ENCODE assay signal across 8 cellular contexts in genomic region chr13:30525212-30525611, GRCh38. TPM values are rescaled to one million over a fixed set of nuclear protein-coding genes. Genes with fewer than 3 reads are reported as not detected.
DNase-seq lines count a peak whose midpoint lies in the region; ATAC-seq, FAIRE-seq and TF ChIP-seq lines count a peak whose summit lies in the region.
"Not testable (repeated sequence)": the region's sequence is repeated elsewhere in the genome, so short reads cannot be mapped to it uniquely, and the experiment has no call there.

No MANE protein-coding gene starts in this region.

- not testable (repeated sequence) for H3K4me2 ChIP-seq in DND-41 (ENCODE audit: insufficient read depth, low read length); K562 (ENCODE audit: insufficient read depth, low read length)

- not testable (repeated sequence) for H3K4me1 ChIP-seq in CD4-positive, CD25-positive, alpha-beta regulatory T cell (ENCODE audit: control insufficient read depth, insufficient read depth, low read length, poor library complexity, severe bottlenecking); K562 (replicated peaks in 1 of 2; ENCODE audit: control insufficient read depth in 2 of 2, insufficient read depth in 2 of 2, low read length in 2 of 2); kidney (ENCODE audit: control insufficient read depth in 1 of 2, insufficient read depth in 1 of 2, low read depth in 1 of 2, low read length in 2 of 2)
- peaks cover 12% of the 10 kb centered on the region for H3K4me1 ChIP-seq in DND-41 (ENCODE audit: insufficient read depth, low read length)

- WGBS in K562 (ENCODE audit: insufficient coverage, low coverage, missing lambda C conversion rate) = 0% methylated on average over 1 of the region's 1 CpG

- not testable (repeated sequence) for H3K27me3 Mint-ChIP-seq in CD4-positive, CD25-positive, alpha-beta regulatory T cell; activated CD4-positive, alpha-beta T cell treated with anti-CD3 and anti-CD28 coated beads, Interleukin-2, amount 10 ng/mL, durations not matched to agents 24 days and 14 days

- not testable (repeated sequence) for H3K9ac ChIP-seq in DND-41 (ENCODE audit: low read depth, low read length); K562 (ENCODE audit: insufficient read depth in 1 of 2, low read depth in 2 of 2, low read length in 2 of 2); kidney (ENCODE audit: low read length in 2 of 2)

- not testable (repeated sequence) for TF ChIP-seq EP300 in K562 (IDR thresholded peaks at IDR 0.05; ENCODE audit: low read length)

- H3K9me1 ChIP-seq in K562 (ENCODE audit: control insufficient read depth, insufficient read depth, low read length) = not testable (repeated sequence)

- not testable (repeated sequence) for H3K27me3 ChIP-seq in CD4-positive, CD25-positive, alpha-beta regulatory T cell (ENCODE audit: control insufficient read depth, insufficient read depth, low read length); DND-41 (ENCODE audit: insufficient read depth, low read length, poor library complexity)
- peaks cover 4 to 16% of the 10 kb centered on the region in 2 experiments; a peak in 4 of 5 replicates for H3K27me3 ChIP-seq in K562 (ENCODE audit: control insufficient read depth in 2 of 2, insufficient read depth in 2 of 2, low read length in 2 of 2)

- H3K4me3 ChIP-seq in CD4-positive, CD25-positive, alpha-beta regulatory T cell (ENCODE audit: low read depth, low read length); DND-41 (ENCODE audit: low read depth in 1 of 2, low read length in 2 of 2); K562; kidney (ENCODE audit: low read length in 2 of 2): not testable (repeated sequence)

- H3K27ac ChIP-seq in CD4-positive, CD25-positive, alpha-beta regulatory T cell (ENCODE audit: insufficient read depth, low read length, poor library complexity, severe bottlenecking); DND-41 (ENCODE audit: low read length); K562 (ENCODE audit: extremely low read depth, low read depth, low read length); kidney (ENCODE audit: low read depth in 2 of 2, low read length in 2 of 2): not testable (repeated sequence)

- POLR2A ChIA-PET in K562 (lab: Yijun Ruan, JAX) = not testable (repeated sequence)

- not testable (repeated sequence) for H3K79me2 ChIP-seq in DND-41 (ENCODE audit: insufficient read depth, low read length); K562 (ENCODE audit: control insufficient read depth, insufficient read depth, low read length)

- peaks cover 0 to 11% (median 6%) of the 10 kb centered on the region in 4 donors for H3K4me1 Mint-ChIP-seq in CD4-positive, CD25-positive, alpha-beta regulatory T cell
- H3K4me1 Mint-ChIP-seq in activated CD4-positive, alpha-beta T cell treated with anti-CD3 and anti-CD28 coated beads, Interleukin-2, amount 10 ng/mL, durations not matched to agents 24 days and 14 days = not testable (repeated sequence)

- not testable (repeated sequence) for TF ChIP-seq RAD21 in K562 (CRISPR knock-in tag; conservative IDR thresholded peaks at IDR 0.05 in 1 of 2, IDR thresholded peaks at IDR 0.05 in 1 of 2)

- DNase-seq in CD4-positive, CD25-positive, alpha-beta regulatory T cell = peak in 2 of 3 donors; percentile 17 to 40
- peak; percentile 45 for DNase-seq in DND-41
- DNase-seq in NCI-H82 treated with DMSO at 0.1 percent for 48 hours (lab: John Stamatoyannopoulos, UW; ENCODE audit: unreplicated experiment) = peak; percentile 44
- DNase-seq in activated CD4-positive, alpha-beta T cell treated with anti-CD3 and anti-CD28 coated beads, Interleukin-2, amount 10 ng/mL, durations not matched to agents 24 days and 14 days = peak; percentile 67
- DNase-seq in activated gamma-delta T cell treated with Interleukin-2 at 50 U/mL for 16 hours = peak; percentile 6
- DNase-seq in K562 (ENCODE audit: extremely low read depth in 1 of 4, low spot score in 3 of 4); kidney: not testable (repeated sequence)
- DNase-seq in stimulated activated naive CD4-positive, alpha-beta T cell (lab: John Stamatoyannopoulos, UW) = peak in 4 of 6 experiments; percentile 1 to 75 (median 53)

- not testable (repeated sequence) for BruUV-seq in K562 (replicated peaks; lab: Mats Ljungman, UMichigan)

- not testable (repeated sequence) for H3K9me3 Mint-ChIP-seq in CD4-positive, CD25-positive, alpha-beta regulatory T cell; activated CD4-positive, alpha-beta T cell treated with anti-CD3 and anti-CD28 coated beads, Interleukin-2, amount 10 ng/mL, durations not matched to agents 24 days and 14 days

- not testable (repeated sequence) for TF ChIP-seq CTCF in DND-41 (IDR thresholded peaks at IDR 0.05; ENCODE audit: borderline replicate concordance, extremely low read depth, low read length, poor library complexity, severe bottlenecking); K562 (IDR thresholded peaks at IDR 0.05 in 2 of 3, conservative IDR thresholded peaks at IDR 0.05 in 1 of 3; ENCODE audit: insufficient read depth in 2 of 3, low read depth in 1 of 3, low read length in 3 of 3); kidney (IDR thresholded peaks at IDR 0.05; ENCODE audit: borderline replicate concordance, extremely low read depth, insufficient read depth)

- H3K36me3 Mint-ChIP-seq in CD4-positive, CD25-positive, alpha-beta regulatory T cell; activated CD4-positive, alpha-beta T cell treated with anti-CD3 and anti-CD28 coated beads, Interleukin-2, amount 10 ng/mL, durations not matched to agents 24 days and 14 days (ENCODE audit: low read depth): not testable (repeated sequence)

- not testable (repeated sequence) for H4K20me1 ChIP-seq in DND-41 (ENCODE audit: insufficient read depth, low read length); K562 (replicated peaks; ENCODE audit: control insufficient read depth, insufficient read depth, low read length)

- not testable (repeated sequence) for H3K9me3 ChIP-seq in CD4-positive, CD25-positive, alpha-beta regulatory T cell (ENCODE audit: control insufficient read depth in 2 of 2, low read length in 2 of 2); DND-41 (ENCODE audit: insufficient read depth, low read length, severe bottlenecking); K562 (replicated peaks; ENCODE audit: control insufficient read depth, insufficient read depth, low read depth, low read length); kidney (ENCODE audit: control insufficient read depth in 1 of 2, low read length in 2 of 2)

- H3K36me3 ChIP-seq in CD4-positive, CD25-positive, alpha-beta regulatory T cell (ENCODE audit: control insufficient read depth, insufficient read depth, low read length); DND-41 (ENCODE audit: insufficient read depth, low read length); K562 (ENCODE audit: control insufficient read depth, insufficient read depth, low read length); kidney (ENCODE audit: control insufficient read depth in 1 of 2, insufficient read depth in 2 of 2, low read length in 2 of 2): not testable (repeated sequence)

- CTCF ChIA-PET in K562 (lab: Yijun Ruan, JAX; ENCODE audit: low intra/inter-chr PET ratio) = not testable (repeated sequence)

- intact Hi-C loops in activated CD4-positive, alpha-beta T cell treated with anti-CD3 and anti-CD28 coated beads, Interleukin-2, amount 10 ng/mL, durations not matched to agents 24 days and 14 days (cut with micrococcal nuclease); K562 (cut with micrococcal nuclease); kidney (cut with DNase I): not testable (repeated sequence)

- FAIRE-seq in K562 (lab: Jason Lieb, UNC) = peak; percentile 23
- peak; percentile 11 for FAIRE-seq in kidney (lab: Jason Lieb, UNC)

- in situ Hi-C loops in K562 (cut with MboI) = not testable (repeated sequence)

- peak overlapping the region in 2 of 3 donors; percentile 41 to 63 for H3K27ac Mint-ChIP-seq in CD4-positive, CD25-positive, alpha-beta regulatory T cell
- not testable (repeated sequence) for H3K27ac Mint-ChIP-seq in activated CD4-positive, alpha-beta T cell treated with anti-CD3 and anti-CD28 coated beads, Interleukin-2, amount 10 ng/mL, durations not matched to agents 24 days and 14 days

- H2AFZ ChIP-seq in DND-41 (ENCODE audit: low read depth, low read length); K562 (ENCODE audit: low read depth, low read length): not testable (repeated sequence)

- not testable (repeated sequence) for TF ChIP-seq POLR2A in K562 (conservative IDR thresholded peaks at IDR 0.05)

- ATAC-seq in CD4-positive, CD25-positive, alpha-beta regulatory T cell (ENCODE audit: low read depth in 2 of 2) = peak in 1 of 2 donors; percentile 46
- ATAC-seq in DND-41 (ENCODE audit: insufficient read depth, low read depth) = peak; percentile 97
- ATAC-seq in K562 = not testable (repeated sequence)

- not testable (repeated sequence) for H3K4me3 Mint-ChIP-seq in CD4-positive, CD25-positive, alpha-beta regulatory T cell; activated CD4-positive, alpha-beta T cell treated with anti-CD3 and anti-CD28 coated beads, Interleukin-2, amount 10 ng/mL, durations not matched to agents 24 days and 14 days

RNA-seq across cellular contexts. Expression of gene HMGB1, which starts 59.5 kb away (rescaled TPM):
- 363 TPM for total RNA-seq in CD4-positive, CD25-positive, alpha-beta regulatory T cell
- 100 to 1,000 TPM; 639 to 723 (median 666) TPM for polyA plus RNA-seq in CD4-positive, CD25-positive, alpha-beta regulatory T cell
- 624 and 640 TPM in 2 replicates for total RNA-seq in activated CD4-positive, alpha-beta T cell treated with anti-CD3 and anti-CD28 coated beads, Interleukin-2, amount 10 ng/mL, durations not matched to agents 24 days and 14 days
- 55.4 and 188 TPM in 2 replicates for total RNA-seq in K562 (2011; cell fraction: chromatin; rRNA removed; ENCODE audit: low replicate concordance)
- 38.2 and 49.9 TPM in 2 replicates for total RNA-seq in K562 (2011; cell fraction: nucleolus; rRNA removed)
- 79.4 and 79.5 TPM in 2 replicates for total RNA-seq in K562 (2011; cell fraction: nucleoplasm; rRNA removed)
- total RNA-seq in K562 (2014; rRNA removed) = 566 and 689 TPM in 2 replicates
- 933 and 1,114 TPM in 2 replicates for total RNA-seq in K562 (2014; rRNA removed; fragmentation: Illumina TruSeq; extraction: Trizol)
- 974 and 1,083 TPM in 2 replicates for total RNA-seq in K562 (2015; rRNA removed; fragmentation: Illumina TruSeq; extraction: Trizol)
- 441 and 442 TPM in 2 replicates for total RNA-seq in K562 (2021)
- polyA plus RNA-seq in K562 (2011; rRNA removed) = 325 and 454 TPM in 2 replicates
- 50.0 and 125 TPM in 2 replicates for polyA plus RNA-seq in K562 (2011; cell fraction: cytosol; rRNA removed)
- polyA plus RNA-seq in K562 (2011; cell fraction: nucleus; rRNA removed) = 87.7 and 155 TPM in 2 replicates
- polyA plus RNA-seq in K562 (2012) = 367 and 762 TPM in 2 replicates
- 1,153 and 1,284 TPM in 2 replicates for polyA plus RNA-seq in K562 (2014; fragmentation: Illumina TruSeq; extraction: Trizol)
- polyA plus RNA-seq in K562 (2014; fragmentation: Nextera tagmentation; extraction: Ambion mirVana) = 1,000 to 10,000 TPM; 1,767 to 1,896 TPM
- 835 and 850 TPM in 2 replicates for polyA plus RNA-seq in K562 (2014; rRNA removed)
- polyA minus RNA-seq in K562 (2011; rRNA and poly(A)+ RNA removed) = 163 and 197 TPM in 2 replicates
- 132 and 144 TPM in 2 replicates for polyA minus RNA-seq in K562 (2011; cell fraction: cytosol; rRNA and poly(A)+ RNA removed)
- 54.7 and 120 TPM in 2 replicates for polyA minus RNA-seq in K562 (2011; cell fraction: nucleus; rRNA and poly(A)+ RNA removed)
- total RNA-seq in kidney = 264 TPM
- polyA plus RNA-seq in kidney (ENCODE audit: insufficient read depth, low read depth, low replicate concordance) = 247 TPM
